8 cellular contexts compared by ENCODE assay signal in the genomic region with DNA sequence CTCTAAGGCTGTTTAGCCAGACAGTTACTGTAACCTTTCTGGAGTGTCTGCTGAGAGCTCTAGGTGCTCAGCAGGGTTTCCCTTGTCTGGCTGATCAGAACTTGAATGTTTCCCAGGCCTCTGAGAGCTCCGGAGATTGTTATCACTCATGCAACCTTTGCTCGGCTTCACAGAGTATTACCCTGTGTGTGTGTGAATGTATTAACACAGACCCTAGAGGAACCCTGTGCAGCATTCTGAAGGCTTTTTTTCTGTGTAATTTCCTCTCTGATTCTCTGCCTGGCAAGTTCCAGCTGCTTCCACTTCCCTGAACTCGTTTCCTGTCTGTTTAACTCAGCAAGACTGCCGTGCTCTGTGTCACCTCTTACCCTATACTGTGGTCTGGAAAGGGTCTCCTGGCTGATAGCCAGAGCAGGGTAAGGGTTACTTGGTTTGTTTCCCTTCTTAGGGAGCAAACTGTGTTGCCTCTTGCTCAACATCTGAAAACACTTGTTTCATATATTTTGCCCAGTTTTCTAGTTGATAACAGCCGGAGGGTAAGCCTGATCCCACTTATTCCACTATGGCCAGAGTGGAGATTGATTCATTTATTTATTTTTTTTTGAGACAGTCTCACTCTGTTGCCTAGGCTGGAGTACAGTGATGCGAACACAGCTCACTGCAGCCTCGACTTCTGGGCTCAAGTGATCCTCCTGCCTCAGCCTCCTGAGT. TPM values are rescaled to one million over a fixed set of nuclear protein-coding genes. Genes with fewer than 3 reads are reported as not detected.
DNase-seq lines count a peak whose midpoint lies in the region; ATAC-seq and TF ChIP-seq lines count a peak whose summit lies in the region.

No MANE protein-coding gene starts in this region.

- H3K14ac ChIP-seq in neuronal stem cell (ENCODE audit: low read length), result no peak overlapping the region

- no peak overlapping the region for H3K4me2 ChIP-seq in neuronal stem cell (ENCODE audit: insufficient read depth, low read length, poor library complexity, severe bottlenecking)

- no peak overlapping the region for H3K9ac ChIP-seq in neuronal stem cell (ENCODE audit: low read depth, low read length, poor library complexity)

- H2BK5ac ChIP-seq in neuronal stem cell (ENCODE audit: low read length), result no peak overlapping the region

- H3K18ac ChIP-seq in neuronal stem cell (ENCODE audit: low read length), result no peak overlapping the region

- no peak overlapping the region for H2AFZ ChIP-seq in neuronal stem cell (ENCODE audit: low read length)

- H3K27ac ChIP-seq in right atrium auricular region (peak overlapping the region in 1 of 2 donors; percentile 22), ascending aorta (peak overlapping the region; percentile 19 to 66), lung (ENCODE audit: low read depth in 1 of 2, low read length in 1 of 2) (peak overlapping the region in 1 of 2 donors; percentile 92), neuronal stem cell (replicated peaks; ENCODE audit: low read length) (no peak overlapping the region)

- peaks cover 0 to 7% of the 10 kb centered on the region in 2 donors for H3K4me1 ChIP-seq in right atrium auricular region
- H3K4me1 ChIP-seq in ascending aorta, result no peaks in the 10 kb centered on the region
- H3K4me1 ChIP-seq in lung (ENCODE audit: control insufficient read depth in 2 of 2, insufficient read depth in 2 of 2, low read length in 2 of 2), result peaks cover 0 to 3% of the 10 kb centered on the region in 2 donors
- H3K4me1 ChIP-seq in neuronal stem cell (ENCODE audit: control insufficient read depth in 2 of 2, insufficient read depth in 1 of 2, low read depth in 1 of 2, low read length in 2 of 2), result peaks cover 0 to 3% of the 10 kb centered on the region in 2 donors

- no peak overlapping the region for H2AK5ac ChIP-seq in neuronal stem cell (ENCODE audit: low read depth, low read length)

- H3K4ac ChIP-seq in neuronal stem cell (ENCODE audit: low read length), result no peak overlapping the region

- no peaks in the 10 kb centered on the region for H3K79me1 ChIP-seq in neuronal stem cell (ENCODE audit: low read depth, low read length)

- intact Hi-C loops in Right ventricle myocardium superior (cut with DNase I), result no loop called here
- intact Hi-C loops in ascending aorta (cut with DNase I), result no loop called here

- H4K91ac ChIP-seq in neuronal stem cell (ENCODE audit: low read depth, low read length, poor library complexity), result no peak overlapping the region

- TF ChIP-seq CTCF in right atrium auricular region (IDR thresholded peaks at IDR 0.05) (no peak), ascending aorta (IDR thresholded peaks at IDR 0.05) (no peak), lung (IDR thresholded peaks at IDR 0.05; ENCODE audit: control extremely low read depth, extremely low read depth) (no peak)

- H4K8ac ChIP-seq in neuronal stem cell (ENCODE audit: low read depth, low read length), result no peak overlapping the region

- no peaks in the 10 kb centered on the region for H3K27me3 ChIP-seq in right atrium auricular region
- H3K27me3 ChIP-seq in ascending aorta, result no peaks in the 10 kb centered on the region
- H3K27me3 ChIP-seq in lung (ENCODE audit: control insufficient read depth, insufficient read depth), result no peaks in the 10 kb centered on the region
- no peaks in the 10 kb centered on the region for H3K27me3 ChIP-seq in neuronal stem cell (ENCODE audit: control insufficient read depth in 3 of 3, insufficient read depth in 3 of 3, low read depth in 1 of 3, low read length in 3 of 3)

- no peak overlapping the region for H2BK15ac ChIP-seq in neuronal stem cell (ENCODE audit: low read length)

- no peak overlapping the region for H2BK120ac ChIP-seq in neuronal stem cell (ENCODE audit: low read depth, low read length)

- H3K36me3 ChIP-seq in right atrium auricular region (peaks cover 4% of the 10 kb centered on the region), ascending aorta (peaks cover 9 to 39% of the 10 kb centered on the region in 2 donors), lung (ENCODE audit: control insufficient read depth in 2 of 2, insufficient read depth in 2 of 2, low read length in 2 of 2) (peaks cover 0 to 2% of the 10 kb centered on the region in 2 donors), neuronal stem cell (replicated peaks in 1 of 2; ENCODE audit: control insufficient read depth in 2 of 2, insufficient read depth in 2 of 2, low read length in 2 of 2) (peaks cover 18 to 80% of the 10 kb centered on the region in 2 donors)

- H3K23ac ChIP-seq in neuronal stem cell (ENCODE audit: low read depth, low read length, poor library complexity), result no peak overlapping the region

- DNase-seq in Right ventricle myocardium superior, result no peak
- DNase-seq in right atrium auricular region (ENCODE audit: low spot score), result no peak
- DNase-seq in ascending aorta (ENCODE audit: low spot score in 2 of 2), result no peak
- peak; percentile 59 for DNase-seq in lung (ENCODE audit: low spot score)
- DNase-seq in SW480 (ENCODE audit: low spot score), result no peak
- DNase-seq in neuronal stem cell (ENCODE audit: low spot score), result no peak
- DNase-seq in DMS153 (lab: John Stamatoyannopoulos, UW), result no peak

- ATAC-seq in Right ventricle myocardium superior (ENCODE audit: poor library complexity) (peak; percentile 46), lung (ENCODE audit: insufficient read depth, low FRiP score) (peak; percentile 16), HG02571 (IDR thresholded peaks at IDR 0.05; ENCODE audit: unreplicated experiment) (no peak)

- WGBS in lung, 2 donors, result 22 to 26% methylated on average over 7 of the region's 7 CpGs
- no CpG with 5 or more reads among the region's 7 CpGs for WGBS in neuronal stem cell (ENCODE audit: extremely low coverage in 2 of 2, insufficient read length in 2 of 2, insufficient replicate concordance in 1 of 2), 2 donors

- no peak overlapping the region for H3K4me3 ChIP-seq in right atrium auricular region
- no peak overlapping the region for H3K4me3 ChIP-seq in ascending aorta
- H3K4me3 ChIP-seq in lung, result no peak overlapping the region
- no peak overlapping the region for H3K4me3 ChIP-seq in neuronal stem cell (ENCODE audit: low read length in 2 of 2)

- H2BK12ac ChIP-seq in neuronal stem cell (ENCODE audit: low read length), result no peak overlapping the region

- no peaks in the 10 kb centered on the region for H3K9me3 ChIP-seq in right atrium auricular region
- H3K9me3 ChIP-seq in ascending aorta, result no peaks in the 10 kb centered on the region
- H3K9me3 ChIP-seq in lung (ENCODE audit: control insufficient read depth in 2 of 2, insufficient read depth in 1 of 2, low read length in 1 of 2), result no peaks in the 10 kb centered on the region
- H3K9me3 ChIP-seq in neuronal stem cell (replicated peaks in 1 of 2; ENCODE audit: control insufficient read depth in 2 of 2, insufficient read depth in 1 of 2, low read depth in 1 of 2, low read length in 2 of 2), result no peaks in the 10 kb centered on the region

RNA-seq across cellular contexts. Expression of a gene that starts 21.7 kb away (rescaled TPM):
- total RNA-seq in Right ventricle myocardium superior, result 28.1 TPM
- total RNA-seq in right atrium auricular region, result 10 to 100 TPM; 24.5 to 35.7 TPM
- total RNA-seq in ascending aorta, result 25.1 TPM
- 10 to 100 TPM; 38.6 to 55.5 TPM for total RNA-seq in lung
- 10 to 100 TPM; 20.3 to 38.3 TPM for polyA plus RNA-seq in lung
- 29.2 TPM for polyA plus RNA-seq in neuronal stem cell (2013, experiment 1 of 2)
- polyA plus RNA-seq in neuronal stem cell (2013, experiment 2 of 2), result 27.7 TPM

RNA-seq across cellular contexts. Expression of a gene that starts 21.8 kb away (rescaled TPM):
- total RNA-seq in Right ventricle myocardium superior (11.2 TPM), right atrium auricular region (1 to 10 TPM; 6.8 to 8.6 TPM), ascending aorta (14.4 TPM), lung (10 to 100 TPM; 17.3 to 18.9 TPM)
- 1 to 10 TPM; 6.3 to 6.6 TPM for polyA plus RNA-seq in lung
- 11.8 TPM for polyA plus RNA-seq in neuronal stem cell (2013, experiment 1 of 2)
- 12.4 TPM for polyA plus RNA-seq in neuronal stem cell (2013, experiment 2 of 2)
